8 cellular contexts compared by ENCODE assay signal in the genomic region with DNA sequence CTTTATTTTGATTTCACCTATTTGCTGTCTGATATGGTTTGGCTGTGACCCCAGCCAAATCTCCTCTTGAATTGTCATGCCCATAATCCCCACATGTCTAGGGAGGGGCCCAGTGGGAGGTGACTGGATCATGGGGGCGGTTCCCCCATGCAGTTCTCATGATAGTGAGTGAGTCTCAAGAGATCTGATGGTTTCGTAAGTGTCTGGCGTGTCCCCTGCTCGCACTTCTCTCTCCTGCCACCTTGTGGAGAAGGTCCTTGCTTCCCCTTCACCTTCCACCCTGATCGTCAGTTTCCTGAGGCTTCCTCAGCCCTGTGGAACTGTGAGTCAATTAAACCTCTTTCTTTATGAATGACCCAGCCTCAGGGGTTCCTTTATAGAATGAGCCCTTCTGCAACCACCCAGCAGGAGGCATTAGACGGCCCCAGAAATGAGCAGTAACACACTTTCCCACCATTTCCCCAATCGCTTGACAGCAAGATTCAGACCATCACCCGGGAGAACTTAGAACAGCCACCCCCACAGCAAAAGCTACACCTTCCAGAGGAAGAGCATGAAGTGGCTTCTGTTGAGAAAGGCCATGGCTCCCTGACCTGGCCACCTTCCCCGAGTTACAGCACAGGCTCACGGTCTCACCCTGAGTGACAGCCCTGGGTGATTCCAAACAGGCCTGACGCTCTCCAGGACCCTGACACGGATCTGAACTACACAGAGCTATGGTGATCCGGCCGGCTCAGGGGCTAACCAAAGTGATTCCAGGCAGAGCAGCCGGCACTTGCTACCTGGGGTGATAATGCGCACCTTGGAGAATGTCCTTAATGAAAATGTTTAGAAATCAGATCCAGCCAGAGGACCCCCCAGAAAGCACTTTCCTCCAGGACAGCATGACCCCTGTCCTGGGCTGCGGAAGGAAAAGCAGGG.
A peak's percentile ranks its signal among the peaks of the same experiment; 100 is the strongest.
DNase-seq lines count a peak whose midpoint lies in the region; ATAC-seq, FAIRE-seq and TF ChIP-seq lines count a peak whose summit lies in the region.

No MANE protein-coding gene starts in this region.

- H3K36me3 ChIP-seq in bronchial epithelial cell (ENCODE audit: control insufficient read depth, insufficient read depth, low read length) (no peaks in the 10 kb centered on the region), liver (ENCODE audit: control insufficient read depth in 4 of 4, insufficient read depth in 3 of 4, low read depth in 1 of 4, low read length in 3 of 4) (no peaks in the 10 kb centered on the region)

- H3K9me3 ChIP-seq in liver (ENCODE audit: control insufficient read depth in 4 of 4, low read length in 3 of 4): no peaks in the 10 kb centered on the region

- no peak overlapping the region for H3K27ac Mint-ChIP-seq in stimulated activated effector memory CD8-positive, alpha-beta T cell treated with anti-CD3 and anti-CD28 coated beads, Interleukin-12 subunit alpha, Interleukin-12 subunit beta, amount 100 ng/mL, for 72 hours

- in situ Hi-C loops in Caki2 (cut with HindIII; ENCODE audit: low pct_unique_long_range_greater_than_20kb, low sequenced_read_pairs): no loop called here

- H3K4me3 Mint-ChIP-seq in stimulated activated effector memory CD8-positive, alpha-beta T cell treated with anti-CD3 and anti-CD28 coated beads, Interleukin-12 subunit alpha, Interleukin-12 subunit beta, amount 100 ng/mL, for 72 hours: no peak overlapping the region

- H3K4me1 ChIP-seq in liver (ENCODE audit: control insufficient read depth in 4 of 4, insufficient read depth in 4 of 4, low read length in 3 of 4): no peaks in the 10 kb centered on the region

- H3K27ac ChIP-seq in liver (ENCODE audit: low read depth in 1 of 2, low read length in 2 of 2): no peak overlapping the region

- no peak overlapping the region for H3K9ac ChIP-seq in liver (ENCODE audit: low read depth in 1 of 2, low read length in 2 of 2)

- no peak overlapping the region for H3K4me3 ChIP-seq in bronchial epithelial cell (ENCODE audit: low read depth, low read length)
- H3K4me3 ChIP-seq in liver (ENCODE audit: low read depth in 1 of 3, low read length in 3 of 3): no peak overlapping the region

- H3K36me3 Mint-ChIP-seq in stimulated activated effector memory CD8-positive, alpha-beta T cell treated with anti-CD3 and anti-CD28 coated beads, Interleukin-12 subunit alpha, Interleukin-12 subunit beta, amount 100 ng/mL, for 72 hours: no peaks in the 10 kb centered on the region

- ATAC-seq in stimulated activated effector memory CD8-positive, alpha-beta T cell treated with anti-CD3 and anti-CD28 coated beads, Interleukin-12 subunit alpha, Interleukin-12 subunit beta, amount 100 ng/mL, for 72 hours: peak; percentile 67
- no peak for ATAC-seq in HG03139 (IDR thresholded peaks at IDR 0.05; ENCODE audit: unreplicated experiment)

- 45% methylated on average over 17 of the region's 17 CpGs for WGBS in liver

- peaks cover 8% of the 10 kb centered on the region for H3K4me1 Mint-ChIP-seq in stimulated activated effector memory CD8-positive, alpha-beta T cell treated with anti-CD3 and anti-CD28 coated beads, Interleukin-12 subunit alpha, Interleukin-12 subunit beta, amount 100 ng/mL, for 72 hours

- H3K9me3 Mint-ChIP-seq in stimulated activated effector memory CD8-positive, alpha-beta T cell treated with anti-CD3 and anti-CD28 coated beads, Interleukin-12 subunit alpha, Interleukin-12 subunit beta, amount 100 ng/mL, for 72 hours: no peaks in the 10 kb centered on the region

- TF ChIP-seq RAD21 in liver (IDR thresholded peaks at IDR 0.05): peak; percentile 54 to 67

- no peaks in the 10 kb centered on the region for H3K27me3 ChIP-seq in bronchial epithelial cell (ENCODE audit: control insufficient read depth, insufficient read depth, low read length)
- H3K27me3 ChIP-seq in liver (ENCODE audit: control insufficient read depth in 4 of 4, insufficient read depth in 4 of 4, low read length in 3 of 4): peaks cover 0 to 5% (median 2%) of the 10 kb centered on the region in 4 donors

- TF ChIP-seq CTCF in bronchial epithelial cell (IDR thresholded peaks at IDR 0.05; ENCODE audit: insufficient read depth, low read length, severe bottlenecking): peak; percentile 45
- TF ChIP-seq CTCF in liver (IDR thresholded peaks at IDR 0.05; ENCODE audit: low read depth, low read length, missing input control): peak; percentile 32

- FAIRE-seq in bronchial epithelial cell (lab: Jason Lieb, UNC): no peak

- DNase-seq in Caki2 (ENCODE audit: low read depth): peak; percentile 75
- peak; percentile 2 for DNase-seq in LoVo (ENCODE audit: low spot score)
- DNase-seq in SHP77 treated with DMSO at 0.1 percent for 48 hours (lab: John Stamatoyannopoulos, UW): peak; percentile 16
- peak; percentile 50 for DNase-seq in bronchial epithelial cell (ENCODE audit: low read depth)
- DNase-seq in stimulated activated effector memory CD8-positive, alpha-beta T cell treated with anti-CD3 and anti-CD28 coated beads, Interleukin-12 subunit alpha, Interleukin-12 subunit beta, amount 100 ng/mL, for 72 hours (ENCODE audit: low spot score in 2 of 2): peak in 1 of 2 donors; percentile 4
- no peak for DNase-seq in GM19240 (ENCODE audit: insufficient read length, low spot score)

TF ChIP-seq in liver, 16 proteins besides CTCF, POLR2A, EP300 and RAD21:
- TF ChIP-seq GABPA (IDR thresholded peaks at IDR 0.05 in 1 of 2, conservative IDR thresholded peaks at IDR 0.05 in 1 of 2): no peak
- TF ChIP-seq, protein P1, sequence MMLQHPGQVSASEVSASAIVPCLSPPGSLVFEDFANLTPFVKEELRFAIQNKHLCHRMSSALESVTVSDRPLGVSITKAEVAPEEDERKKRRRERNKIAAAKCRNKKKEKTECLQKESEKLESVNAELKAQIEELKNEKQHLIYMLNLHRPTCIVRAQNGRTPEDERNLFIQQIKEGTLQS (IDR thresholded peaks at IDR 0.05): no peak
- no peak for TF ChIP-seq TAF1 (conservative IDR thresholded peaks at IDR 0.05)
- TF ChIP-seq FOXA1 (IDR thresholded peaks at IDR 0.05): no peak
- TF ChIP-seq JUND (IDR thresholded peaks at IDR 0.05): no peak
- TF ChIP-seq, protein P2, sequence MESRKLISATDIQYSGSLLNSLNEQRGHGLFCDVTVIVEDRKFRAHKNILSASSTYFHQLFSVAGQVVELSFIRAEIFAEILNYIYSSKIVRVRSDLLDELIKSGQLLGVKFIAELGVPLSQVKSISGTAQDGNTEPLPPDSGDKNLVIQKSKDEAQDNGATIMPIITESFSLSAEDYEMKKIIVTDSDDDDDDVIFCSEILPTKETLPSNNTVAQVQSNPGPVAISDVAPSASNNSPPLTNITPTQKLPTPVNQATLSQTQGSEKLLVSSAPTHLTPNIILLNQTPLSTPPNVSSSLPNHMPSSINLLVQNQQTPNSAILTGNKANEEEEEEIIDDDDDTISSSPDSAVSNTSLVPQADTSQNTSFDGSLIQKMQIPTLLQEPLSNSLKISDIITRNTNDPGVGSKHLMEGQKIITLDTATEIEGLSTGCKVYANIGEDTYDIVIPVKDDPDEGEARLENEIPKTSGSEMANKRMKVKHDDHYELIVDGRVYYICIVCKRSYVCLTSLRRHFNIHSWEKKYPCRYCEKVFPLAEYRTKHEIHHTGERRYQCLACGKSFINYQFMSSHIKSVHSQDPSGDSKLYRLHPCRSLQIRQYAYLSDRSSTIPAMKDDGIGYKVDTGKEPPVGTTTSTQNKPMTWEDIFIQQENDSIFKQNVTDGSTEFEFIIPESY (IDR thresholded peaks at IDR 0.05): no peak
- TF ChIP-seq MAX (IDR thresholded peaks at IDR 0.05): no peak
- TF ChIP-seq HNF4G (IDR thresholded peaks at IDR 0.05): no peak
- no peak for TF ChIP-seq EGR1 (IDR thresholded peaks at IDR 0.05; ENCODE audit: low read depth in 2 of 2)
- TF ChIP-seq HNF4A (conservative IDR thresholded peaks at IDR 0.05): no peak
- TF ChIP-seq SP1 (IDR thresholded peaks at IDR 0.05): no peak
- TF ChIP-seq, protein P3, sequence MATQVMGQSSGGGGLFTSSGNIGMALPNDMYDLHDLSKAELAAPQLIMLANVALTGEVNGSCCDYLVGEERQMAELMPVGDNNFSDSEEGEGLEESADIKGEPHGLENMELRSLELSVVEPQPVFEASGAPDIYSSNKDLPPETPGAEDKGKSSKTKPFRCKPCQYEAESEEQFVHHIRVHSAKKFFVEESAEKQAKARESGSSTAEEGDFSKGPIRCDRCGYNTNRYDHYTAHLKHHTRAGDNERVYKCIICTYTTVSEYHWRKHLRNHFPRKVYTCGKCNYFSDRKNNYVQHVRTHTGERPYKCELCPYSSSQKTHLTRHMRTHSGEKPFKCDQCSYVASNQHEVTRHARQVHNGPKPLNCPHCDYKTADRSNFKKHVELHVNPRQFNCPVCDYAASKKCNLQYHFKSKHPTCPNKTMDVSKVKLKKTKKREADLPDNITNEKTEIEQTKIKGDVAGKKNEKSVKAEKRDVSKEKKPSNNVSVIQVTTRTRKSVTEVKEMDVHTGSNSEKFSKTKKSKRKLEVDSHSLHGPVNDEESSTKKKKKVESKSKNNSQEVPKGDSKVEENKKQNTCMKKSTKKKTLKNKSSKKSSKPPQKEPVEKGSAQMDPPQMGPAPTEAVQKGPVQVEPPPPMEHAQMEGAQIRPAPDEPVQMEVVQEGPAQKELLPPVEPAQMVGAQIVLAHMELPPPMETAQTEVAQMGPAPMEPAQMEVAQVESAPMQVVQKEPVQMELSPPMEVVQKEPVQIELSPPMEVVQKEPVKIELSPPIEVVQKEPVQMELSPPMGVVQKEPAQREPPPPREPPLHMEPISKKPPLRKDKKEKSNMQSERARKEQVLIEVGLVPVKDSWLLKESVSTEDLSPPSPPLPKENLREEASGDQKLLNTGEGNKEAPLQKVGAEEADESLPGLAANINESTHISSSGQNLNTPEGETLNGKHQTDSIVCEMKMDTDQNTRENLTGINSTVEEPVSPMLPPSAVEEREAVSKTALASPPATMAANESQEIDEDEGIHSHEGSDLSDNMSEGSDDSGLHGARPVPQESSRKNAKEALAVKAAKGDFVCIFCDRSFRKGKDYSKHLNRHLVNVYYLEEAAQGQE (IDR thresholded peaks at IDR 0.05): no peak
- no peak for TF ChIP-seq RXRA (IDR thresholded peaks at IDR 0.05)
